Comparison of ENCODE assay signal across 8 cellular contexts in the genomic region with DNA sequence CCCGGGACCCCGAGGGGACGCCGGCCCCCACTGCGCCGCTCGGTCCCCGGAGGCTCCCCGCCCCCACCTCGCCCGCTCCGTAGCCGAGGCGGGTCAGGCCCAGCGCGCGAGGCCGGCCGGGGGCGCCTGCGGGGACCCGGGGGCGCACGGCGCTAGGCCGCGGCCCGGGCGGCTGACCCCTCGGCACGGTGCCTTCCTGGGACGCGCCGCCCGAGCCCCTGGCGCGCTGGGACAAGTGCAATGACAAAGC. TPM values are rescaled to one million over a fixed set of nuclear protein-coding genes. Genes with fewer than 3 reads are reported as not detected.
DNase-seq lines count a peak whose midpoint lies in the region; ATAC-seq, FAIRE-seq and TF ChIP-seq lines count a peak whose summit lies in the region.

No MANE protein-coding gene starts in this region.

- peak overlapping the region; percentile 98 for H3K14ac ChIP-seq in trophoblast cell (ENCODE audit: low read length)

- no peak overlapping the region for H3K4me2 ChIP-seq in endothelial cell of umbilical vein (ENCODE audit: insufficient read depth, low read length)
- peak overlapping the region; percentile 88 for H3K4me2 ChIP-seq in trophoblast cell (ENCODE audit: low read length)

- H3K79me1 ChIP-seq in trophoblast cell (ENCODE audit: low read length): peaks cover 18% of the 10 kb centered on the region

- no peak overlapping the region for H3K27ac ChIP-seq in HUES6 (ENCODE audit: low read depth, low read length)
- H3K27ac ChIP-seq in endothelial cell of umbilical vein (ENCODE audit: insufficient read depth, low read depth, low read length): peak overlapping the region; percentile 80
- peak overlapping the region; percentile 68 for H3K27ac ChIP-seq in trophoblast cell (ENCODE audit: low read depth, low read length)

- no peaks in the 10 kb centered on the region for H3K9me1 ChIP-seq in endothelial cell of umbilical vein (replicated peaks; ENCODE audit: control insufficient read depth, extremely low read depth, insufficient read depth, low read length)

- H3K9me3 ChIP-seq in HUES6 (ENCODE audit: control insufficient read depth, insufficient read depth, low read depth, low read length) (no peaks in the 10 kb centered on the region), endothelial cell of umbilical vein (replicated peaks; ENCODE audit: control insufficient read depth, insufficient read depth, low read length) (no peaks in the 10 kb centered on the region), trophoblast cell (ENCODE audit: insufficient read depth, low read depth, low read length) (no peaks in the 10 kb centered on the region)

- peak overlapping the region; percentile 34 for H2BK5ac ChIP-seq in trophoblast cell (ENCODE audit: low read depth, low read length, poor library complexity)

- H4K91ac ChIP-seq in trophoblast cell (ENCODE audit: low read depth, low read length): peak overlapping the region; percentile 95

- peak overlapping the region; percentile 82 for H4K8ac ChIP-seq in trophoblast cell (ENCODE audit: low read depth, low read length)

- no CpG with 5 or more reads among the region's 37 CpGs for WGBS in trophoblast cell (ENCODE audit: extremely low coverage, insufficient coverage, insufficient read length)

- no peak overlapping the region for H2BK12ac ChIP-seq in trophoblast cell (ENCODE audit: low read length)

- H4K20me1 ChIP-seq in endothelial cell of umbilical vein (replicated peaks; ENCODE audit: control insufficient read depth, extremely low read depth, insufficient read depth, low read length): no peaks in the 10 kb centered on the region

- POLR2A ChIA-PET in endothelial cell of umbilical vein (lab: Charles Lee): no interaction called here

- H3K9ac ChIP-seq in HUES6 (ENCODE audit: low read length): peak overlapping the region; percentile 89
- peak overlapping the region; percentile 81 for H3K9ac ChIP-seq in endothelial cell of umbilical vein (replicated peaks; ENCODE audit: extremely low read depth, insufficient read depth, low read length)
- peak overlapping the region; percentile 92 for H3K9ac ChIP-seq in trophoblast cell (ENCODE audit: low read length)

- no TSS peak for BruUV-seq in endothelial cell of umbilical vein (replicated peaks; lab: Mats Ljungman, UMichigan)

- no peak for TF ChIP-seq CTCF in endothelial cell of umbilical vein (IDR thresholded peaks at IDR 0.05; ENCODE audit: extremely low read depth in 1 of 2, insufficient read depth in 1 of 2, low read depth in 1 of 2, low read length in 2 of 2)

- CTCF ChIA-PET in endothelial cell of umbilical vein (lab: Charles Lee): no interaction called here

- peak; percentile 5 for ATAC-seq in GM18502 (IDR thresholded peaks at IDR 0.05; ENCODE audit: poor library complexity, unreplicated experiment)

- no peak for FAIRE-seq in endothelial cell of umbilical vein (lab: Jason Lieb, UNC)

- intact Hi-C loops in endothelial cell of umbilical vein (cut with micrococcal nuclease): loop anchor here (10.0 kb wide), 1 partner anchor 352 kb away; a partner anchor contains a TSS

- H3K27me3 ChIP-seq in HUES6 (ENCODE audit: control insufficient read depth, insufficient read depth, low read length) (no peaks in the 10 kb centered on the region), endothelial cell of umbilical vein (ENCODE audit: control insufficient read depth in 2 of 2, insufficient read depth in 2 of 2, low read length in 2 of 2) (no peaks in the 10 kb centered on the region), trophoblast cell (ENCODE audit: insufficient read depth, low read length) (no peaks in the 10 kb centered on the region)

- no peak overlapping the region for H3K23ac ChIP-seq in trophoblast cell (ENCODE audit: low read length)

- dilution Hi-C loops in endothelial cell of umbilical vein (cut with MboI; ENCODE audit: extremely low pct_ligation_motif_present, low sequenced_read_pairs): no loop called here

- H3K4me3 ChIP-seq in HUES6 (ENCODE audit: low read depth, low read length) (peak overlapping the region; percentile 80), endothelial cell of umbilical vein (replicated peaks in 1 of 3; ENCODE audit: insufficient read depth in 1 of 3, low read depth in 1 of 3, low read length in 3 of 3) (peak overlapping the region; percentile 62 to 86 (median 66)), trophoblast cell (ENCODE audit: low read depth, low read length) (peak overlapping the region; percentile 88)

- H4K12ac ChIP-seq in trophoblast cell (ENCODE audit: low read depth, low read length): peak overlapping the region; percentile 64

- H3K4me1 ChIP-seq in HUES6 (ENCODE audit: control insufficient read depth, insufficient read depth, low read length) (peaks cover 23% of the 10 kb centered on the region), endothelial cell of umbilical vein (ENCODE audit: control insufficient read depth, extremely low read depth, insufficient read depth, low read length) (peaks cover 26% of the 10 kb centered on the region), trophoblast cell (ENCODE audit: control insufficient read depth in 1 of 2, insufficient read depth in 2 of 2, low read length in 2 of 2) (peaks cover 0 to 9% of the 10 kb centered on the region in 2 experiments)

- TF ChIP-seq POLR2A in endothelial cell of umbilical vein (IDR thresholded peaks at IDR 0.05; ENCODE audit: low read depth, low read length): no peak

- no peaks in the 10 kb centered on the region for H3K36me3 ChIP-seq in HUES6 (ENCODE audit: control insufficient read depth, insufficient read depth, low read length)
- H3K36me3 ChIP-seq in endothelial cell of umbilical vein (ENCODE audit: control insufficient read depth in 2 of 2, extremely low read depth in 1 of 2, insufficient read depth in 2 of 2, low read length in 2 of 2): no peaks in the 10 kb centered on the region
- H3K36me3 ChIP-seq in trophoblast cell (ENCODE audit: control insufficient read depth in 1 of 2, insufficient read depth in 2 of 2, low read length in 2 of 2): no peaks in the 10 kb centered on the region

- no peak overlapping the region for H2AK5ac ChIP-seq in trophoblast cell (ENCODE audit: low read length)

- H3K18ac ChIP-seq in trophoblast cell (ENCODE audit: low read length): peak overlapping the region; percentile 97

- H2BK120ac ChIP-seq in trophoblast cell (ENCODE audit: insufficient read depth, low read length, poor library complexity): peak overlapping the region; percentile 65

- peaks cover 58% of the 10 kb centered on the region for H3K79me2 ChIP-seq in endothelial cell of umbilical vein (ENCODE audit: control insufficient read depth, insufficient read depth, low read length)
- peaks cover 9% of the 10 kb centered on the region for H3K79me2 ChIP-seq in trophoblast cell (ENCODE audit: control insufficient read depth, insufficient read depth, low read length, poor library complexity)

- H2AFZ ChIP-seq in endothelial cell of umbilical vein (ENCODE audit: low read depth, low read length) (no peak overlapping the region), trophoblast cell (ENCODE audit: insufficient read depth, low read length, poor library complexity) (peak overlapping the region; percentile 77)

- peak overlapping the region; percentile 52 for H3K4ac ChIP-seq in trophoblast cell (ENCODE audit: low read depth, low read length)

- no peak for DNase-seq in endothelial cell of umbilical vein (ENCODE audit: low read depth, low spot score)
- DNase-seq in trophoblast cell: peak in 1 of 2 donors; percentile 35
- DNase-seq in HuH-7.5 (ENCODE audit: low spot score): no peak
- DNase-seq in NCI-H82 (lab: John Stamatoyannopoulos, UW): no peak
- no peak for DNase-seq in DMS153 (lab: John Stamatoyannopoulos, UW)
- DNase-seq in ureter (ENCODE audit: low spot score): no peak

TF ChIP-seq in endothelial cell of umbilical vein, 7 proteins besides CTCF, POLR2A, EP300 and RAD21:
- TF ChIP-seq FOS (IDR thresholded peaks at IDR 0.05; ENCODE audit: borderline replicate concordance, insufficient read depth, low read length) (no peak), MYC (IDR thresholded peaks at IDR 0.05; ENCODE audit: low read depth, low read length) (no peak), JUN (IDR thresholded peaks at IDR 0.05; ENCODE audit: borderline replicate concordance, insufficient read depth, insufficient read length, low read depth) (no peak), POLR2AphosphoS5 (IDR thresholded peaks at IDR 0.05; ENCODE audit: insufficient read depth, low read depth, low read length) (no peak), GATA2 (IDR thresholded peaks at IDR 0.05; ENCODE audit: insufficient read depth, insufficient read length, low read depth, low read length) (no peak), EZH2 (IDR thresholded peaks at IDR 0.05; ENCODE audit: borderline replicate concordance, low read depth, low read length, severe bottlenecking) (no peak)
- TF ChIP-seq, protein P1, sequence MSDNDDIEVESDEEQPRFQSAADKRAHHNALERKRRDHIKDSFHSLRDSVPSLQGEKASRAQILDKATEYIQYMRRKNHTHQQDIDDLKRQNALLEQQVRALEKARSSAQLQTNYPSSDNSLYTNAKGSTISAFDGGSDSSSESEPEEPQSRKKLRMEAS (IDR thresholded peaks at IDR 0.05; ENCODE audit: insufficient read depth, insufficient read length): no peak

RNA-seq across cellular contexts. Expression of a gene that starts 1.2 kb away (rescaled TPM):
- total RNA-seq in endothelial cell of umbilical vein (24.6 and 27.6 TPM in 2 replicates), ureter (74.9 TPM)
- polyA plus RNA-seq in endothelial cell of umbilical vein: 25.8 and 26.9 TPM in 2 replicates
- 23.0 and 25.0 TPM in 2 replicates for polyA plus RNA-seq in endothelial cell of umbilical vein (2011; cell fraction: cytosol; rRNA removed)
- 23.1 and 24.0 TPM in 2 replicates for polyA plus RNA-seq in endothelial cell of umbilical vein (2011; cell fraction: nucleus; rRNA removed)
- 16.1 and 16.2 TPM in 2 replicates for polyA plus RNA-seq in endothelial cell of umbilical vein (2012)
- 30.9 and 32.6 TPM in 2 replicates for polyA minus RNA-seq in endothelial cell of umbilical vein
- 15.4 TPM for polyA minus RNA-seq in endothelial cell of umbilical vein (2011; cell fraction: cytosol; rRNA and poly(A)+ RNA removed)
- polyA minus RNA-seq in endothelial cell of umbilical vein (2011; cell fraction: nucleus; rRNA and poly(A)+ RNA removed): 16.3 and 16.8 TPM in 2 replicates
- polyA plus RNA-seq in trophoblast cell (2013): 5.7 and 5.9 TPM in 2 replicates
